ENCODE assay signal across 18 cellular contexts in genomic region chr1:171717080-171717479, GRCh38. TPM values are rescaled to one million over a fixed set of nuclear protein-coding genes. Genes with fewer than 3 reads are reported as not detected.
A peak's percentile ranks its signal among the peaks of the same experiment; 100 is the strongest.
DNase-seq lines count a peak whose midpoint lies in the region; ATAC-seq and TF ChIP-seq lines count a peak whose summit lies in the region.
"Had no signal": no experiment of that assay in that cellular context is flagged by ENCODE, and none has a peak within 500 bp of the region (broad histone marks: within the 10 kb centered on the region; RNA-seq: fewer than 3 reads in every experiment).

No MANE protein-coding gene starts in this region.

- H4K20me1 ChIP-seq in IMR-90 (ENCODE audit: insufficient read depth, low read length), result no peaks in the 10 kb centered on the region; the same call in 1 of the 2 replicates

- dilution Hi-C loops in IMR-90 (cut with HindIII; ENCODE audit: low sequenced_read_pairs, unreplicated experiment), result no loop called here

- H3K9ac ChIP-seq in IMR-90 (ENCODE audit: low read depth, low read length), result no peak overlapping the region

- intact Hi-C loops in IMR-90 (cut with micrococcal nuclease) (loop anchor here (2.0 to 5.0 kb wide), 2 partner anchors 72 to 270 kb away; no protein-coding TSS in a partner anchor), testis (cut with DNase I; ENCODE audit: low total_unique reads) (loop anchor here (10.0 kb wide), 1 partner anchor 72 kb away; no protein-coding TSS in a partner anchor), head of caudate nucleus (cut with DNase I) (no loop called here), dorsolateral prefrontal cortex (cut with DNase I) (no loop called here)

- H3K9me3 ChIP-seq in IMR-90 (ENCODE audit: control insufficient read depth, insufficient read depth, low read length), result no peaks in the 10 kb centered on the region
- no peaks in the 10 kb centered on the region for H3K9me3 ChIP-seq in cardiac muscle cell (ENCODE audit: low read depth)
- no peaks in the 10 kb centered on the region for H3K9me3 ChIP-seq in testis
- H3K9me3 ChIP-seq: colonic mucosa, MG63, pancreas had no signal

- ATAC-seq in IMR-90 (ENCODE audit: low read depth), result no peak
- ATAC-seq: natural killer cell had no signal

- CTCF ChIA-PET in IMR-90 (lab: Yijun Ruan, JAX), result interaction anchor here (0.6 to 0.8 kb wide), 3 partner anchors 9 to 699 kb away, joined by 3 read pairs; no protein-coding TSS in a partner anchor

- no peak overlapping the region for H3K18ac ChIP-seq in IMR-90 (ENCODE audit: low read depth, low read length)

- no peak overlapping the region for H2BK120ac ChIP-seq in IMR-90 (ENCODE audit: low read depth, low read length)

- POLR2A ChIA-PET in IMR-90 (lab: Charles Lee; ENCODE audit: unreplicated experiment), result interaction anchor here (0.5 kb wide), 2 partner anchors 26 to 66 kb away, joined by 3 to 9 read pairs; no protein-coding TSS in a partner anchor

- no peak overlapping the region for H3K27ac ChIP-seq in IMR-90 (ENCODE audit: insufficient read depth, low read length)
- H3K27ac ChIP-seq in cardiac muscle cell, result peak overlapping the region; percentile 18
- H3K27ac ChIP-seq in testis, result no peak overlapping the region
- H3K27ac ChIP-seq in dorsolateral prefrontal cortex, result peak overlapping the region in 1 of 59 donors; percentile 25
- H3K27ac ChIP-seq: colonic mucosa, pancreas, PC-9 had no signal

- H3K4me1 ChIP-seq in IMR-90 (ENCODE audit: control insufficient read depth, insufficient read depth, low read length) (peaks cover 8% of the 10 kb centered on the region), cardiac muscle cell (ENCODE audit: low read depth) (no peaks in the 10 kb centered on the region), testis (peaks cover 7% of the 10 kb centered on the region)
- H3K4me1 ChIP-seq: colonic mucosa, pancreas had no signal

- H3K79me1 ChIP-seq in IMR-90 (ENCODE audit: low read depth in 1 of 2, low read length in 2 of 2), result peaks cover 6 to 16% of the 10 kb centered on the region in 2 experiments; a peak in 3 of 4 replicates

- WGBS in IMR-90 (ENCODE audit: extremely low coverage in 2 of 2, insufficient read length in 1 of 2), 2 experiments, result no CpG with 5 or more reads among the region's 1 CpG
- 79 to 95% methylated on average over 1 of the region's 1 CpG for WGBS in testis, 2 donors

- no peak overlapping the region for H3K4me2 ChIP-seq in IMR-90 (ENCODE audit: low read depth, low read length)
- H3K4me2 ChIP-seq: PC-9 had no signal

- no TSS peak for BruUV-seq in IMR-90 (replicated peaks; lab: Mats Ljungman, UMichigan)

- no peak for TF ChIP-seq POLR2A in IMR-90 (IDR thresholded peaks at IDR 0.05; ENCODE audit: low read depth, low read length)
- no peak for TF ChIP-seq POLR2A in testis (IDR thresholded peaks at IDR 0.05)

- no peak for TF ChIP-seq RAD21 in IMR-90 (IDR thresholded peaks at IDR 0.05; ENCODE audit: low read length)

- no peak overlapping the region for H2BK20ac ChIP-seq in IMR-90 (ENCODE audit: low read depth, low read length)

- no peak overlapping the region for H2BK5ac ChIP-seq in IMR-90 (ENCODE audit: low read depth, low read length, poor library complexity, severe bottlenecking)

- H3K27me3 ChIP-seq in IMR-90 (ENCODE audit: control insufficient read depth, insufficient read depth, low read length), result no peaks in the 10 kb centered on the region
- H3K27me3 ChIP-seq in cardiac muscle cell, result no peaks in the 10 kb centered on the region
- H3K27me3 ChIP-seq in testis, result no peaks in the 10 kb centered on the region
- H3K27me3 ChIP-seq in dorsolateral prefrontal cortex, result no peaks in the 10 kb centered on the region
- H3K27me3 ChIP-seq: colonic mucosa, MG63, pancreas had no signal

- no peak for TF ChIP-seq CTCF in IMR-90 (conservative IDR thresholded peaks at IDR 0.05; ENCODE audit: low read depth, low read length)
- TF ChIP-seq CTCF in cardiac muscle cell (IDR thresholded peaks at IDR 0.05; ENCODE audit: low read depth, low read length), result no peak
- TF ChIP-seq CTCF in testis (IDR thresholded peaks at IDR 0.05), result no peak
- TF ChIP-seq CTCF in dorsolateral prefrontal cortex (IDR thresholded peaks at IDR 0.05 in 54 of 56, conservative IDR thresholded peaks at IDR 0.05 in 2 of 56; ENCODE audit: low read depth in 1 of 56, partially characterized antibody in 56 of 56), result no peak

- H3K56ac ChIP-seq in IMR-90 (ENCODE audit: extremely low read depth, insufficient read depth, low read length), result no peak overlapping the region

- no peak overlapping the region for H3K4ac ChIP-seq in IMR-90 (ENCODE audit: low read depth, low read length)

- H2BK15ac ChIP-seq in IMR-90 (ENCODE audit: low read depth, low read length), result no peak overlapping the region

- H2AK5ac ChIP-seq in IMR-90 (ENCODE audit: low read depth, low read length), result no peak overlapping the region

- H3K4me3 ChIP-seq in IMR-90 (ENCODE audit: insufficient read depth, low read depth, low read length), result no peak overlapping the region
- no peak overlapping the region for H3K4me3 ChIP-seq in cardiac muscle cell
- no peak overlapping the region for H3K4me3 ChIP-seq in testis
- no peak overlapping the region for H3K4me3 ChIP-seq in dorsolateral prefrontal cortex
- H3K4me3 ChIP-seq: colonic mucosa, MG63, pancreas, PC-9 had no signal

- H3K23ac ChIP-seq in IMR-90 (ENCODE audit: low read depth, low read length), result no peak overlapping the region

- no peak overlapping the region for H4K8ac ChIP-seq in IMR-90 (ENCODE audit: low read depth in 2 of 2, low read length in 2 of 2)

- H2AK9ac ChIP-seq in IMR-90 (replicated peaks; ENCODE audit: low read depth, low read length, poor library complexity), result no peak overlapping the region

- no peak overlapping the region for H4K5ac ChIP-seq in IMR-90 (ENCODE audit: low read depth, low read length)

- in situ Hi-C loops in IMR-90 (cut with MboI; ENCODE audit: low sequenced_read_pairs), result no loop called here

- no peak overlapping the region for H4K91ac ChIP-seq in IMR-90 (ENCODE audit: insufficient read depth, low read depth, low read length)

- H3K9me1 ChIP-seq in IMR-90 (ENCODE audit: insufficient read depth, low read length), result no peaks in the 10 kb centered on the region

- H3K36me3 ChIP-seq in IMR-90 (ENCODE audit: control insufficient read depth, insufficient read depth, low read length) (peaks cover 9% of the 10 kb centered on the region; the same call in 1 of the 2 replicates), cardiac muscle cell (no peaks in the 10 kb centered on the region), testis (ENCODE audit: low read depth, missing control alignments) (no peaks in the 10 kb centered on the region)
- H3K36me3 ChIP-seq: colonic mucosa, MG63, pancreas had no signal

- DNase-seq in IMR-90, result peak; percentile 25
- peak; percentile 9 for DNase-seq in astrocyte of the hippocampus (ENCODE audit: low read depth, low spot score)
- no peak for DNase-seq in cardiac muscle cell (ENCODE audit: low read depth in 1 of 2, low spot score in 1 of 2)
- no peak for DNase-seq in testis
- DNase-seq in head of caudate nucleus, result no peak
- DNase-seq in SIG-M5 (lab: John Stamatoyannopoulos, UW), result no peak
- no peak for DNase-seq in dorsolateral prefrontal cortex
- DNase-seq: activated CD4-positive, alpha-beta T cell treated with anti-CD3 and anti-CD28 coated beads, Interleukin-2, amount 10 ng/mL, durations not matched to agents 7 days and 5 days; activated gamma-delta T cell; C1 segment of cervical spinal cord; colonic mucosa; MG63; natural killer cell; NCI-H774; pancreas; PC-9; stimulated activated CD4-positive, alpha-beta T cell treated with anti-CD3 and anti-CD28 coated beads, Interleukin-4, amount 100 ng/mL, for 1 hour; T1000 had no signal

- H3K14ac ChIP-seq in IMR-90 (replicated peaks; ENCODE audit: low read depth, low read length), result no peak overlapping the region

- no peak overlapping the region for H2AFZ ChIP-seq in IMR-90 (replicated peaks; ENCODE audit: low read length, poor library complexity)
- H2AFZ ChIP-seq: PC-9 had no signal

TF ChIP-seq in IMR-90, 13 proteins besides CTCF, POLR2A, EP300 and RAD21 (continues in another document):
- TF ChIP-seq MAFK (IDR thresholded peaks at IDR 0.05; ENCODE audit: low read depth, low read length) (no peak), USF2 (IDR thresholded peaks at IDR 0.05; ENCODE audit: low read depth, low read length) (no peak), SMC3 (IDR thresholded peaks at IDR 0.05; ENCODE audit: low read depth, low read length) (no peak), RCOR1 (IDR thresholded peaks at IDR 0.05; ENCODE audit: insufficient replicate concordance, low read length) (no peak), MXI1 (IDR thresholded peaks at IDR 0.05; ENCODE audit: borderline replicate concordance, low read depth, low read length) (no peak), CHD1 (IDR thresholded peaks at IDR 0.05; ENCODE audit: low read depth, low read length) (no peak), FOS (IDR thresholded peaks at IDR 0.05; ENCODE audit: low read depth, low read length) (no peak), CEBPB (IDR thresholded peaks at IDR 0.05; ENCODE audit: low read depth, low read length) (no peak), BHLHE40 (IDR thresholded peaks at IDR 0.05; ENCODE audit: low read depth, low read length) (no peak), NFE2L2 (IDR thresholded peaks at IDR 0.05; ENCODE audit: low read depth, low read length) (no peak)

RNA-seq across cellular contexts. Expression of gene VAMP4, which starts 24.8 kb away (rescaled TPM):
- total RNA-seq in IMR-90 (2012; rRNA removed), result 3.4 and 7.5 TPM in 2 replicates
- 3.8 and 5.4 TPM in 2 replicates for polyA plus RNA-seq in IMR-90 (2012; rRNA removed)
- 1.1 and 1.8 TPM in 2 replicates for polyA plus RNA-seq in IMR-90 (2012; cell fraction: cytosol; rRNA removed)
- polyA plus RNA-seq in IMR-90 (2012; cell fraction: nucleus; rRNA removed; ENCODE audit: low replicate concordance), result 1.1 and 6.7 TPM in 2 replicates
- 5.0 and 9.4 TPM in 2 replicates for total RNA-seq in cardiac muscle cell
- polyA plus RNA-seq in cardiac muscle cell, result 6.9 and 8.6 TPM in 2 replicates
- total RNA-seq in testis, result 10 to 100 TPM; 22.6 to 23.7 TPM
- 28.6 TPM for polyA plus RNA-seq in testis (ENCODE audit: insufficient read depth, low read depth, low replicate concordance)
- 10 to 100 TPM; 21.0 to 40.2 (median 29.5) TPM for total RNA-seq in dorsolateral prefrontal cortex

Comparison
In these comparisons a context has a peak if more than half of its experiments do, and no peak if none do; other contexts are left out.
1. DNase-seq: peak in IMR-90 (single experiment) and astrocyte of the hippocampus (single experiment); none in cardiac muscle cell (0 of 2), testis (single experiment), head of caudate nucleus (0 of 42), SIG-M5 (single experiment) and dorsolateral prefrontal cortex (0 of 10).
2. intact Hi-C loops: an anchor here in IMR-90 (2.0 to 5.0 kb wide) and testis (10.0 kb wide); none called in head of caudate nucleus and dorsolateral prefrontal cortex.